ENCODE assay signal across 8 cellular contexts in genomic region chr2:171160119-171160629, GRCh38. TPM values are rescaled to one million over a fixed set of nuclear protein-coding genes. Genes with fewer than 3 reads are reported as not detected.
A peak's percentile ranks its signal among the peaks of the same experiment; 100 is the strongest.
DNase-seq lines count a peak whose midpoint lies in the region; ATAC-seq, FAIRE-seq and TF ChIP-seq lines count a peak whose summit lies in the region.

No MANE protein-coding gene starts in this region.

- 0% methylated on average over 14 to 28 of the region's 50 CpGs for WGBS in testis, 2 donors

- DNase-seq in BE2C (peak; percentile 61), HK-2 (ENCODE audit: unreplicated experiment) (peak; percentile 76), Panc1 (ENCODE audit: low read depth, low spot score) (no peak), frontal cortex (ENCODE audit: low spot score in 2 of 2) (peak; percentile 44 to 69), omental fat pad (ENCODE audit: low spot score) (no peak), testis (peak; percentile 70)
- DNase-seq in activated naive CD4-positive, alpha-beta T cell (lab: John Stamatoyannopoulos, UW) = peak; percentile 43 to 63 (median 53)

- H3K9me3 ChIP-seq in BE2C (no peaks in the 10 kb centered on the region), Panc1 (ENCODE audit: control insufficient read depth, insufficient read depth, low read depth, low read length) (no peaks in the 10 kb centered on the region), testis (no peaks in the 10 kb centered on the region)

- no peaks in the 10 kb centered on the region for H3K27me3 ChIP-seq in BE2C
- H3K27me3 ChIP-seq in Panc1 (ENCODE audit: control insufficient read depth, insufficient read depth, low read length) = no peaks in the 10 kb centered on the region
- no peaks in the 10 kb centered on the region for H3K27me3 ChIP-seq in testis

- POLR2A ChIA-PET in Panc1 (lab: Charles Lee) = no interaction called here

- TF ChIP-seq POLR2A in testis (IDR thresholded peaks at IDR 0.05) = no peak

- BruUV-seq in Panc1 (replicated peaks; lab: Mats Ljungman, UMichigan) = no TSS peak

- H3K36me3 ChIP-seq in BE2C (no peaks in the 10 kb centered on the region), Panc1 (ENCODE audit: control insufficient read depth, insufficient read depth, low read length) (no peaks in the 10 kb centered on the region; the same call in 1 of the 2 replicates), testis (ENCODE audit: low read depth, missing control alignments) (no peaks in the 10 kb centered on the region)

- in situ Hi-C loops in Panc1 (cut with HindIII; ENCODE audit: low pct_unique_long_range_greater_than_20kb, low sequenced_read_pairs) = no loop called here

- no peaks in the 10 kb centered on the region for H3K4me1 ChIP-seq in BE2C
- H3K4me1 ChIP-seq in Panc1 (ENCODE audit: control insufficient read depth, insufficient read depth, low read length) = peaks cover 21% of the 10 kb centered on the region
- H3K4me1 ChIP-seq in testis = peaks cover 17% of the 10 kb centered on the region

- intact Hi-C loops in Panc1 (cut with micrococcal nuclease; ENCODE audit: unreplicated experiment) = no loop called here
- intact Hi-C loops in testis (cut with DNase I; ENCODE audit: low total_unique reads) = no loop called here

- peak overlapping the region; percentile 85 for H3K4me3 ChIP-seq in BE2C (ENCODE audit: low read depth, low read length)
- peak overlapping the region; percentile 86 to 99 for H3K4me3 ChIP-seq in Panc1 (ENCODE audit: low read depth in 2 of 2, low read length in 2 of 2)
- H3K4me3 ChIP-seq in testis = peak overlapping the region; percentile 78 to 92

- ATAC-seq in GM19395 (IDR thresholded peaks at IDR 0.05; ENCODE audit: unreplicated experiment) = peak; percentile 15
- ATAC-seq in Panc1 = peak; percentile 59
- ATAC-seq in omental fat pad (ENCODE audit: low FRiP score) = peak; percentile 61

- no peak for FAIRE-seq in frontal cortex (lab: Jason Lieb, UNC)

- CTCF ChIA-PET in Panc1 (lab: Charles Lee) = interaction anchor here (1.2 kb wide), 1 partner anchor 256 kb away, joined by 4 read pairs; no protein-coding TSS in a partner anchor

- H3K27ac ChIP-seq in Panc1 (ENCODE audit: low read length) (peak overlapping the region; percentile 91), testis (peak overlapping the region; percentile 95 to 99)

- TF ChIP-seq CTCF in BE2C (IDR thresholded peaks at IDR 0.05; ENCODE audit: low read depth, low read length) (no peak), Panc1 (IDR thresholded peaks at IDR 0.05) (no peak), omental fat pad (IDR thresholded peaks at IDR 0.05) (no peak), testis (IDR thresholded peaks at IDR 0.05) (no peak)

RNA-seq across cellular contexts. Expression of gene TLK1, which starts 0.5 kb away (rescaled TPM):
- polyA plus RNA-seq in BE2C (2012; ENCODE audit: insufficient read depth, insufficient read length, low read depth) = 12.4 TPM
- 92.9 TPM for total RNA-seq in Panc1 (2021; ENCODE audit: unreplicated experiment)
- 25.2 TPM for polyA plus RNA-seq in Panc1 (2012; ENCODE audit: insufficient read length)
- 13.5 TPM for total RNA-seq in frontal cortex
- total RNA-seq in omental fat pad = 10 to 100 TPM; 18.1 to 34.1 (median 27.3) TPM
- total RNA-seq in testis = 100 to 1,000 TPM; 110 to 112 TPM
- polyA plus RNA-seq in testis (ENCODE audit: insufficient read depth, low read depth, low replicate concordance) = 36.8 TPM

Comparison
In these comparisons a context has a peak if more than half of its experiments do, and no peak if none do; other contexts are left out.
1. DNase-seq: peak in BE2C (single experiment), HK-2 (single experiment), activated naive CD4-positive, alpha-beta T cell (4 of 4), frontal cortex (2 of 2) and testis (single experiment); none in Panc1 (single experiment) and omental fat pad (single experiment).
2. Peak in every context shown above with its lines, with median percentiles within 50 percentile points of each other: H3K4me3 ChIP-seq and ATAC-seq.